In genomic region chr5:69050214-69050613, GRCh38 we compare ENCODE assay signal across 1 cellular context.
TF ChIP-seq lines count a peak whose summit lies in the region.

No MANE protein-coding gene starts in this region.

TF ChIP-seq in HepG2, 621 proteins besides CTCF, POLR2A, EP300 and RAD21 (continued from another document):
- TF ChIP-seq ZNF503 (CRISPR knock-in tag; IDR thresholded peaks at IDR 0.05) (no peak), SOX6 (IDR thresholded peaks at IDR 0.05) (no peak), SOX6 (CRISPR knock-in tag; IDR thresholded peaks at IDR 0.05) (peak; percentile 21; the same call in 1 of the 2 replicates), ZNF513 (CRISPR knock-in tag; conservative IDR thresholded peaks at IDR 0.05) (no peak), ARNTL (CRISPR knock-in tag; IDR thresholded peaks at IDR 0.05) (no peak), RARG (CRISPR knock-in tag; IDR thresholded peaks at IDR 0.05; ENCODE audit: low read depth) (no peak), RARA (CRISPR knock-in tag; IDR thresholded peaks at IDR 0.05) (peak; percentile 84), ZNF142 (CRISPR knock-in tag; IDR thresholded peaks at IDR 0.05) (no peak), STAT5B (CRISPR knock-in tag; IDR thresholded peaks at IDR 0.05) (no peak), MBNL3 (CRISPR knock-in tag; conservative IDR thresholded peaks at IDR 0.05) (no peak), RBM22 (optimal IDR thresholded peaks at IDR 0.05; ENCODE audit: low read length) (no peak), ARID4A (CRISPR knock-in tag; IDR thresholded peaks at IDR 0.05; ENCODE audit: borderline replicate concordance) (no peak), MAZ (IDR thresholded peaks at IDR 0.05; ENCODE audit: borderline replicate concordance, low read depth, low read length) (no peak), MAZ (CRISPR knock-in tag; IDR thresholded peaks at IDR 0.05; ENCODE audit: low read depth) (no peak), PHF5A (CRISPR knock-in tag; IDR thresholded peaks at IDR 0.05; ENCODE audit: low read depth, unreplicated experiment) (no peak), FOSL2 (CRISPR knock-in tag; IDR thresholded peaks at IDR 0.05) (peak; percentile 47; the same call in 1 of the 2 replicates), HNF4A (CRISPR knock-in tag; IDR thresholded peaks at IDR 0.05) (peak; percentile 19; the same call in 1 of the 2 replicates), ZNF33A (CRISPR knock-in tag; IDR thresholded peaks at IDR 0.05; ENCODE audit: borderline replicate concordance) (no peak), HOXD1 (CRISPR knock-in tag; IDR thresholded peaks at IDR 0.05) (no peak), HMGXB4 (CRISPR knock-in tag; IDR thresholded peaks at IDR 0.05; ENCODE audit: borderline replicate concordance in 1 of 2, low read depth in 1 of 2) (no peak), KLF13 (CRISPR knock-in tag; IDR thresholded peaks at IDR 0.05) (no peak), RBM39 (IDR thresholded peaks at IDR 0.05; ENCODE audit: low read depth, low read length, poor library complexity, severe bottlenecking) (no peak), SMAD9 (CRISPR knock-in tag; IDR thresholded peaks at IDR 0.05) (no peak), ZMYM3 (CRISPR knock-in tag; IDR thresholded peaks at IDR 0.05) (no peak; the same call in 1 of the 2 replicates), NFE2 (CRISPR knock-in tag; IDR thresholded peaks at IDR 0.05) (no peak), HMGA1 (CRISPR knock-in tag; conservative IDR thresholded peaks at IDR 0.05) (no peak), ZNF704 (CRISPR knock-in tag; IDR thresholded peaks at IDR 0.05; ENCODE audit: borderline replicate concordance) (no peak), SALL1 (CRISPR knock-in tag; IDR thresholded peaks at IDR 0.05) (peak; percentile 43; the same call in 1 of the 2 replicates), ZNF264 (CRISPR knock-in tag; IDR thresholded peaks at IDR 0.05) (no peak), LCORL (IDR thresholded peaks at IDR 0.05) (no peak), LCORL (CRISPR knock-in tag; IDR thresholded peaks at IDR 0.05) (no peak), JUND (CRISPR knock-in tag; IDR thresholded peaks at IDR 0.05) (no peak), GATAD2A (CRISPR knock-in tag; IDR thresholded peaks at IDR 0.05) (peak; percentile 20; the same call in 1 of the 2 replicates), BCL3 (CRISPR knock-in tag; IDR thresholded peaks at IDR 0.05) (no peak), ZNF776 (CRISPR knock-in tag; IDR thresholded peaks at IDR 0.05) (no peak), MAFK (conservative IDR thresholded peaks at IDR 0.05 in 1 of 2, IDR thresholded peaks at IDR 0.05 in 1 of 2; ENCODE audit: low read length in 2 of 2) (no peak), ZNF775 (CRISPR knock-in tag; IDR thresholded peaks at IDR 0.05; ENCODE audit: borderline replicate concordance) (no peak)
TF ChIP-seq in HepG2: peak in this region for 18.
